Comparison of ENCODE assay signal across 12 cellular contexts in the genomic region with DNA sequence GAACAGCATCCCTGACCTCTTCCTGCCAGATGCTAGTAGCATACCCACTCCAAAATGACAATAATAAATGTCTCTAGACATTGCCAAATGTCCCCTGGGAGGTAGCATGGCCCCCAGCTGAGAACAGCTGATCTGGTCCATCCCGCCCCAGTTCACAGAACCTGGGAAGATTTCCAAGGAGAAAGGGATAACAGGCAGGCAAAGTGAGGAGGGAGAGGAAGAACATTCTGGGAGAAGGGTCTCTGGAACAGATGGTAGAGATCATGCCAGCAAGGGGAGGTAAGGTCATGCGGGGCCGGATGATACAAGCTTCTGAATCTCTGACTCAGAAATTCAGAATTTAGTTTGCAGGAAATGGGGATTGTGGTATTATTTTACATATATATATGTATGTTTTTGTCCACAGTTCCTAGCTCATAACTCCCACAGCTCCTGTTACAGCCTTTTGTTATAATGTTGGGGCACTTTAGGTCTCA.
A peak's percentile ranks its signal among the peaks of the same experiment; 100 is the strongest.
DNase-seq lines count a peak whose midpoint lies in the region; ATAC-seq lines count a peak whose summit lies in the region.
"Had no signal": no experiment of that assay in that cellular context is flagged by ENCODE, and none has a peak within 500 bp of the region (broad histone marks: within the 10 kb centered on the region; RNA-seq: fewer than 3 reads in every experiment).

No MANE protein-coding gene starts in this region.

- ATAC-seq in GM21447 (IDR thresholded peaks at IDR 0.05; ENCODE audit: unreplicated experiment), result no peak
- ATAC-seq: stimulated activated memory B cell treated with anti-CD40 and anti-IgM and Interleukin-4, amounts not matched to agents 10 μg/mL and 1 μg/mL and 100 μg/mL, for 72 hours had no signal

- DNase-seq in DMS 273 treated with DMSO at 0.1 percent for 48 hours (lab: John Stamatoyannopoulos, UW) (peak; percentile 80), HS-5 (ENCODE audit: low read depth) (peak; percentile 68), amniotic epithelial cell (ENCODE audit: low read depth) (peak; percentile 57), hepatic stellate cell (ENCODE audit: low spot score) (peak; percentile 10), DMS114 treated with DMSO at 0.1 percent for 48 hours (lab: John Stamatoyannopoulos, UW; ENCODE audit: unreplicated experiment) (no peak), SKM-1 treated with dmso at 0.1 percent for 144 hours (lab: John Stamatoyannopoulos, UW; ENCODE audit: unreplicated experiment) (no peak), NCI-H2196 (lab: John Stamatoyannopoulos, UW; ENCODE audit: unreplicated experiment) (no peak)
- DNase-seq: Calu3; central memory CD4-positive, alpha-beta T cell; NCI-H1105 treated with DMSO at 0.1 percent for 48 hours had no signal

Comparison
In these comparisons a context has a peak if more than half of its experiments do, and no peak if none do; other contexts are left out.
1. DNase-seq: peak in DMS 273 treated with DMSO at 0.1 percent for 48 hours (single experiment), HS-5 (single experiment), amniotic epithelial cell (single experiment) and hepatic stellate cell (single experiment); none in DMS114 treated with DMSO at 0.1 percent for 48 hours (single experiment), SKM-1 treated with dmso at 0.1 percent for 144 hours (single experiment) and NCI-H2196 (single experiment).